In the genomic region with DNA sequence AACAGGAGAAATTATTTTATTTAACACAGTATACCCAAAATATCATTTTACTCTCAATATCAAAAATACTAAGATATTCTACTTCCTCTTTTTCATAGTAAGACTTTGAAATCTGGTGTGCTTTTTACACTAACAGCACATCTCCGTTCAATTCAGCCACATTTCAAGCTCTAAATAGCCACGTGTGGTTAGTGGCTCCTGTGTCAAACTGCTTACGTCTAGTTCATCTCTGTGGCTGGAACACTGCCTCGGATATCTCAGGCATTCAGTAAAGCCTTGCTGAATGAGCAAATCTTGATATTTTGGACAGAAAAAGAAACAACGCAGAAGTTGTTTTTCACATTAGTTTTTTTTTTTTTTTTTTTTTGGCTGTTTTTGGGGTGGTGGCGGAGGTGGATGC, we compare ENCODE assay signal across 1 cellular context.
TF ChIP-seq lines count a peak whose summit lies in the region.

No MANE protein-coding gene starts in this region.

TF ChIP-seq in SK-N-SH, 30 proteins besides CTCF, POLR2A, EP300 and RAD21 (continued from another document):
- TF ChIP-seq, protein P1, sequence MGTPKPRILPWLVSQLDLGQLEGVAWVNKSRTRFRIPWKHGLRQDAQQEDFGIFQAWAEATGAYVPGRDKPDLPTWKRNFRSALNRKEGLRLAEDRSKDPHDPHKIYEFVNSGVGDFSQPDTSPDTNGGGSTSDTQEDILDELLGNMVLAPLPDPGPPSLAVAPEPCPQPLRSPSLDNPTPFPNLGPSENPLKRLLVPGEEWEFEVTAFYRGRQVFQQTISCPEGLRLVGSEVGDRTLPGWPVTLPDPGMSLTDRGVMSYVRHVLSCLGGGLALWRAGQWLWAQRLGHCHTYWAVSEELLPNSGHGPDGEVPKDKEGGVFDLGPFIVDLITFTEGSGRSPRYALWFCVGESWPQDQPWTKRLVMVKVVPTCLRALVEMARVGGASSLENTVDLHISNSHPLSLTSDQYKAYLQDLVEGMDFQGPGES (IDR thresholded peaks at IDR 0.05; ENCODE audit: low read depth, low read length), result no peak
- TF ChIP-seq RCOR1 (IDR thresholded peaks at IDR 0.05; ENCODE audit: low read length) (no peak), YY1 (IDR thresholded peaks at IDR 0.05; ENCODE audit: low read depth) (no peak), EZH2phosphoT487 (IDR thresholded peaks at IDR 0.05; ENCODE audit: borderline replicate concordance, low read depth) (no peak), MEF2A (IDR thresholded peaks at IDR 0.05; ENCODE audit: borderline replicate concordance, low read depth) (no peak), NFIC (IDR thresholded peaks at IDR 0.05; ENCODE audit: borderline replicate concordance) (no peak)
- TF ChIP-seq, protein P2, sequence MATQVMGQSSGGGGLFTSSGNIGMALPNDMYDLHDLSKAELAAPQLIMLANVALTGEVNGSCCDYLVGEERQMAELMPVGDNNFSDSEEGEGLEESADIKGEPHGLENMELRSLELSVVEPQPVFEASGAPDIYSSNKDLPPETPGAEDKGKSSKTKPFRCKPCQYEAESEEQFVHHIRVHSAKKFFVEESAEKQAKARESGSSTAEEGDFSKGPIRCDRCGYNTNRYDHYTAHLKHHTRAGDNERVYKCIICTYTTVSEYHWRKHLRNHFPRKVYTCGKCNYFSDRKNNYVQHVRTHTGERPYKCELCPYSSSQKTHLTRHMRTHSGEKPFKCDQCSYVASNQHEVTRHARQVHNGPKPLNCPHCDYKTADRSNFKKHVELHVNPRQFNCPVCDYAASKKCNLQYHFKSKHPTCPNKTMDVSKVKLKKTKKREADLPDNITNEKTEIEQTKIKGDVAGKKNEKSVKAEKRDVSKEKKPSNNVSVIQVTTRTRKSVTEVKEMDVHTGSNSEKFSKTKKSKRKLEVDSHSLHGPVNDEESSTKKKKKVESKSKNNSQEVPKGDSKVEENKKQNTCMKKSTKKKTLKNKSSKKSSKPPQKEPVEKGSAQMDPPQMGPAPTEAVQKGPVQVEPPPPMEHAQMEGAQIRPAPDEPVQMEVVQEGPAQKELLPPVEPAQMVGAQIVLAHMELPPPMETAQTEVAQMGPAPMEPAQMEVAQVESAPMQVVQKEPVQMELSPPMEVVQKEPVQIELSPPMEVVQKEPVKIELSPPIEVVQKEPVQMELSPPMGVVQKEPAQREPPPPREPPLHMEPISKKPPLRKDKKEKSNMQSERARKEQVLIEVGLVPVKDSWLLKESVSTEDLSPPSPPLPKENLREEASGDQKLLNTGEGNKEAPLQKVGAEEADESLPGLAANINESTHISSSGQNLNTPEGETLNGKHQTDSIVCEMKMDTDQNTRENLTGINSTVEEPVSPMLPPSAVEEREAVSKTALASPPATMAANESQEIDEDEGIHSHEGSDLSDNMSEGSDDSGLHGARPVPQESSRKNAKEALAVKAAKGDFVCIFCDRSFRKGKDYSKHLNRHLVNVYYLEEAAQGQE (IDR thresholded peaks at IDR 0.05; ENCODE audit: low read depth, low read length), result no peak
